ENCODE assay signal across 1 cellular context in genomic region chr11:112271242-112271641, GRCh38.
TF ChIP-seq lines count a peak whose summit lies in the region.

No MANE protein-coding gene starts in this region.

TF ChIP-seq in GM12878, 131 proteins besides CTCF, POLR2A, EP300 and RAD21:
- TF ChIP-seq CHD4 (IDR thresholded peaks at IDR 0.05) (no peak), BCL3 (IDR thresholded peaks at IDR 0.05; ENCODE audit: borderline replicate concordance, insufficient read depth, low read depth, low read length, poor library complexity, severe bottlenecking) (no peak)
